Comparison of ENCODE assay signal across 22 cellular contexts in the genomic region with DNA sequence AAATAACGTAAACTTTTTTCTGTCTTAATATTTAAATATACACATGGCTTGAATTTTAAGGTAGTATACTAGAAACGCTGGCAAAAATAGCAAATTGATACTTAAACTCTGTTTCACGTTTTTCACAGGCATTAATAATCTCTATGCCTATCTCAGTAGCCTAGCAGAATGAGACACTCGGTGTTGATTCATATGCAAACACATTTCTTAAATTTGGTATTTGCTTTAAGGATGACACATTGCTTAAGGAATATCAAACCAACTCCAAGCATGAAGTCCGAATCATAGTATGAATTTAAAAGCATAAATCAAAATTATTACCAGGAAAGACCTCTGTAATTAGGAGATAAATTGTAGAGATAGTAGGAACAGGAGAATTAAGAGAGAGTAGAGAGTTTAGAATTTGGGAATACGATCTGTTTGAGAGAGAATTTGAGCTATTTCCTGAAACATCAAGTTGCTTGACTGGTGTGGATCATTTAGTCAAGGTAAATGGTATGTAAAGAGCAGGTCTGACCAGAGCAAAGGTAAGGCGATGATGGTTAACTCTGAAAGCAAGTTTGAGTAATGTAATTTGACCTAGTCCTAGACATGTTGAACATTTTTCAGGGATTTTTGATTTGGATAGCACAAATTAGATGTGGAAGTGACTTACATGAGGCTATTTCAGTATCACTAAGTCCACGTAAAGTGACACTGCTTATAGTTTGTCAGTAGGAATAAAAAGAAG.
"Had no signal": no experiment of that assay in that cellular context is flagged by ENCODE, and none has a peak within 500 bp of the region (broad histone marks: within the 10 kb centered on the region; RNA-seq: fewer than 3 reads in every experiment).

No MANE protein-coding gene starts in this region.

- H3K27ac ChIP-seq: Peyer's patch, SJCRH30 had no signal

- H3K4me1 ChIP-seq: Peyer's patch, SJCRH30 had no signal

- H3K4me3 ChIP-seq: MG63, Peyer's patch, SJCRH30 had no signal

- FAIRE-seq: HepG2 had no signal

- ATAC-seq: HepG2, Right ventricle myocardium inferior, SK-N-SH treated with all-trans-retinoic acid at 6 μM for 48 hours had no signal

- H3K27me3 ChIP-seq: MG63, Peyer's patch, SJCRH30 had no signal

- H3K9me3 ChIP-seq: MG63, Peyer's patch had no signal

- H3K36me3 ChIP-seq: MG63, Peyer's patch had no signal

- DNase-seq: IMR-90, Karpas-422, KG1, MG63, NCI-H1092, NCI-H1105 treated with DMSO at 0.1 percent for 48 hours, NCI-H1417 treated with DMSO at 0.1 percent for 48 hours, NCI-H146, NCI-H1694 treated with DMSO at 0.1 percent for 48 hours, NCI-H1930, NCI-H2081, NCI-H2107, NCI-H2227 treated with DMSO at 0.1 percent for 48 hours, NCI-H524, NCI-H526 treated with DMSO at 0.1 percent for 48 hours, NCI-H748 treated with DMSO at 0.1 percent for 48 hours, Peyer's patch, SHP77 treated with DMSO at 0.1 percent for 48 hours, SJCRH30 had no signal
